ENCODE assay signal across 2 cellular contexts in genomic region chr9:128144239-128145181, GRCh38.
TF ChIP-seq lines count a peak whose summit lies in the region.

No MANE protein-coding gene starts in this region.

TF ChIP-seq in IMR-90, 13 proteins besides CTCF, POLR2A, EP300 and RAD21:
- TF ChIP-seq SMC3 (IDR thresholded peaks at IDR 0.05; ENCODE audit: low read depth, low read length) (no peak), CEBPB (IDR thresholded peaks at IDR 0.05; ENCODE audit: low read depth, low read length) (no peak), BHLHE40 (IDR thresholded peaks at IDR 0.05; ENCODE audit: low read depth, low read length) (no peak), FOS (IDR thresholded peaks at IDR 0.05; ENCODE audit: low read depth, low read length) (no peak), CHD1 (IDR thresholded peaks at IDR 0.05; ENCODE audit: low read depth, low read length) (no peak), MAZ (IDR thresholded peaks at IDR 0.05; ENCODE audit: borderline replicate concordance, low read depth, low read length) (no peak), ELK1 (IDR thresholded peaks at IDR 0.05; ENCODE audit: borderline replicate concordance, low read depth, low read length) (no peak), RFX5 (IDR thresholded peaks at IDR 0.05; ENCODE audit: low read depth, low read length) (no peak), MXI1 (IDR thresholded peaks at IDR 0.05; ENCODE audit: borderline replicate concordance, low read depth, low read length) (no peak), RCOR1 (IDR thresholded peaks at IDR 0.05; ENCODE audit: insufficient replicate concordance, low read length) (no peak)

TF ChIP-seq in K562, 482 proteins besides CTCF, POLR2A, EP300 and RAD21:
- TF ChIP-seq ZNF76 (CRISPR knock-in tag; IDR thresholded peaks at IDR 0.05; ENCODE audit: borderline replicate concordance) (no peak), FOSL1 (tag; conservative IDR thresholded peaks at IDR 0.05) (no peak), ZNF174 (CRISPR knock-in tag; IDR thresholded peaks at IDR 0.05) (no peak), EZH2 (IDR thresholded peaks at IDR 0.05; ENCODE audit: borderline replicate concordance, low read depth, low read length) (no peak), ZBTB26 (CRISPR knock-in tag; IDR thresholded peaks at IDR 0.05) (no peak)
